ENCODE assay signal across 16 cellular contexts in genomic region chr10:109780997-109781396, GRCh38.
DNase-seq lines count a peak whose midpoint lies in the region; ATAC-seq and TF ChIP-seq lines count a peak whose summit lies in the region.
"Had no signal": no experiment of that assay in that cellular context is flagged by ENCODE, and none has a peak within 500 bp of the region (broad histone marks: within the 10 kb centered on the region; RNA-seq: fewer than 3 reads in every experiment).

No MANE protein-coding gene starts in this region.

- no peak overlapping the region for H3T11ph ChIP-seq in H9 (ENCODE audit: low read length)

- H4K20me1 ChIP-seq in H9 (ENCODE audit: control insufficient read depth, insufficient read depth, insufficient read length), result no peaks in the 10 kb centered on the region
- no peaks in the 10 kb centered on the region for H4K20me1 ChIP-seq in neural progenitor cell (ENCODE audit: low read depth)

- peak; percentile 77 for ATAC-seq in WTC11
- ATAC-seq in natural killer cell, result no peak
- ATAC-seq in HG03108 (IDR thresholded peaks at IDR 0.05; ENCODE audit: unreplicated experiment), result no peak

- TF ChIP-seq POLR2A in esophagus muscularis mucosa (IDR thresholded peaks at IDR 0.05; ENCODE audit: low read depth), result no peak

- H3K27ac ChIP-seq in H9 (ENCODE audit: insufficient read length, low read depth, low read length) (no peak overlapping the region), esophagus muscularis mucosa (replicated peaks in 1 of 4) (no peak overlapping the region), neural progenitor cell (no peak overlapping the region)
- H3K27ac ChIP-seq: C4-2B, HL-60 had no signal

- H4K91ac ChIP-seq in H9 (ENCODE audit: insufficient read length, low read depth, low read length), result no peak overlapping the region

- H3K36me3 ChIP-seq in esophagus muscularis mucosa, result no peaks in the 10 kb centered on the region
- H3K36me3 ChIP-seq in neural progenitor cell, result no peaks in the 10 kb centered on the region
- H3K36me3 ChIP-seq: HAP-1 had no signal

- no peak overlapping the region for H3K18ac ChIP-seq in H9 (ENCODE audit: insufficient read length, low read depth, low read length)

- H2BK15ac ChIP-seq in H9 (ENCODE audit: low read depth, low read length), result no peak overlapping the region

- H2BK5ac ChIP-seq in H9 (ENCODE audit: insufficient read length, low read length), result no peak overlapping the region

- TF ChIP-seq EP300 in esophagus muscularis mucosa (IDR thresholded peaks at IDR 0.05), result no peak

- no peak overlapping the region for H2BK120ac ChIP-seq in H9 (ENCODE audit: low read depth, low read length, poor library complexity, severe bottlenecking)

- H3K9me3 ChIP-seq in H9 (ENCODE audit: control insufficient read depth, low read depth, low read length), result no peaks in the 10 kb centered on the region
- no peaks in the 10 kb centered on the region for H3K9me3 ChIP-seq in esophagus muscularis mucosa
- H3K9me3 ChIP-seq in neural progenitor cell (ENCODE audit: low read depth), result no peaks in the 10 kb centered on the region
- H3K9me3 ChIP-seq: Caco-2, HAP-1 had no signal

- no peaks in the 10 kb centered on the region for H3K36me3 Mint-ChIP-seq in H9 (ENCODE audit: insufficient read depth in 1 of 3, low read depth in 3 of 3)
- no peaks in the 10 kb centered on the region for H3K36me3 Mint-ChIP-seq in WTC11
- no peaks in the 10 kb centered on the region for H3K36me3 Mint-ChIP-seq in neural progenitor cell
- H3K36me3 Mint-ChIP-seq in natural killer cell, result no peaks in the 10 kb centered on the region

- H3F3A ChIP-seq in neural progenitor cell (ENCODE audit: low read depth), result no peaks in the 10 kb centered on the region

- TF ChIP-seq CTCF in H9 (conservative IDR thresholded peaks at IDR 0.05) (peak; percentile 34; the same call in 1 of the 3 replicates), WTC11 (IDR thresholded peaks at IDR 0.05) (no peak), esophagus muscularis mucosa (IDR thresholded peaks at IDR 0.05) (no peak), neural progenitor cell (IDR thresholded peaks at IDR 0.05) (peak; percentile 27), natural killer cell (IDR thresholded peaks at IDR 0.05) (no peak)

- H3K4me1 Mint-ChIP-seq in H9 (peaks cover 31 to 33% of the 10 kb centered on the region in 2 experiments), WTC11 (peaks cover 29% of the 10 kb centered on the region), neural progenitor cell (no peaks in the 10 kb centered on the region), natural killer cell (no peaks in the 10 kb centered on the region)

- H2BK12ac ChIP-seq in H9 (ENCODE audit: insufficient read length, low read depth, low read length), result no peak overlapping the region

- H2BK20ac ChIP-seq in H9 (ENCODE audit: low read depth, low read length, poor library complexity, severe bottlenecking), result no peak overlapping the region

- H3K4me3 ChIP-seq in esophagus muscularis mucosa (no peak overlapping the region), neural progenitor cell (no peak overlapping the region)
- H3K4me3 ChIP-seq: HAP-1 had no signal

- H2AFZ ChIP-seq in H9 (ENCODE audit: low read length) (no peak overlapping the region), neural progenitor cell (replicated peaks) (no peak overlapping the region)

- H3K27me3 Mint-ChIP-seq in H9 (ENCODE audit: low read depth), result 0 out of 2 replicates have a peak, but pooled peaks cover 5% of the 10 kb centered on the region
- H3K27me3 Mint-ChIP-seq in WTC11 (ENCODE audit: low read depth), result peaks cover 23% of the 10 kb centered on the region
- H3K27me3 Mint-ChIP-seq in neural progenitor cell (ENCODE audit: insufficient read depth, low read depth), result no peaks in the 10 kb centered on the region
- H3K27me3 Mint-ChIP-seq in natural killer cell (ENCODE audit: low read depth in 2 of 2), result peaks cover 14 to 35% of the 10 kb centered on the region in 2 donors

- H3K9me3 Mint-ChIP-seq in H9 (no peaks in the 10 kb centered on the region; a peak in 1 of 5 replicates), WTC11 (no peaks in the 10 kb centered on the region), neural progenitor cell (no peaks in the 10 kb centered on the region), natural killer cell (no peaks in the 10 kb centered on the region)
- H3K9me3 Mint-ChIP-seq: CD4-positive, alpha-beta T cell had no signal

- H3K4me2 ChIP-seq in H9 (ENCODE audit: insufficient read depth, insufficient read length, low read length) (no peak overlapping the region), neural progenitor cell (no peak overlapping the region)

- H4K5ac ChIP-seq in H9 (ENCODE audit: insufficient read length, low read depth, low read length), result no peak overlapping the region

- H3K9ac ChIP-seq in H9 (ENCODE audit: extremely low read depth, insufficient read length, low read length), result no peak overlapping the region
- H3K9ac ChIP-seq in neural progenitor cell, result no peak overlapping the region

- H3K4me1 ChIP-seq in H9 (ENCODE audit: insufficient read depth, low read length), result peaks cover 17% of the 10 kb centered on the region; the same call in 1 of the 2 replicates
- H3K4me1 ChIP-seq in esophagus muscularis mucosa, result no peaks in the 10 kb centered on the region
- peaks cover 9% of the 10 kb centered on the region for H3K4me1 ChIP-seq in neural progenitor cell
- H3K4me1 ChIP-seq: Caco-2, HAP-1 had no signal

- CTCF ChIA-PET in WTC11 (lab: Charles Lee), result no interaction called here

- H3K27ac Mint-ChIP-seq in H9, result no peak overlapping the region; a peak in 1 of 7 replicates
- no peak overlapping the region for H3K27ac Mint-ChIP-seq in WTC11
- H3K27ac Mint-ChIP-seq in neural progenitor cell, result no peak overlapping the region
- no peak overlapping the region for H3K27ac Mint-ChIP-seq in natural killer cell
- H3K27ac Mint-ChIP-seq: CD4-positive, alpha-beta T cell had no signal

- H3K79me2 ChIP-seq in H9 (ENCODE audit: insufficient read depth, low read length) (no peaks in the 10 kb centered on the region), neural progenitor cell (ENCODE audit: low read depth) (no peaks in the 10 kb centered on the region)

- intact Hi-C loops in esophagus muscularis mucosa (cut with DNase I) (no loop called here), natural killer cell (cut with micrococcal nuclease) (no loop called here)

- POLR2A ChIA-PET in WTC11 (lab: Charles Lee), result no interaction called here

- H3K14ac ChIP-seq in H9 (ENCODE audit: insufficient read depth, low read length), result no peak overlapping the region

- H3K4ac ChIP-seq in H9 (ENCODE audit: low read depth, low read length), result no peak overlapping the region

- H3K27me3 ChIP-seq in H9 (ENCODE audit: insufficient read depth, low read length), result no peaks in the 10 kb centered on the region
- no peaks in the 10 kb centered on the region for H3K27me3 ChIP-seq in esophagus muscularis mucosa
- no peaks in the 10 kb centered on the region for H3K27me3 ChIP-seq in neural progenitor cell

- no peak overlapping the region for H3K23ac ChIP-seq in H9 (ENCODE audit: insufficient read length, low read depth, low read length)

- DNase-seq in H9 (peak; percentile 32), WTC11 (ENCODE audit: low spot score) (no peak), esophagus muscularis mucosa (ENCODE audit: extremely low spot score) (peak; percentile 81), neural progenitor cell (ENCODE audit: low spot score) (peak; percentile 37), natural killer cell (no peak)
- no peak for DNase-seq in stimulated activated CD4-positive, alpha-beta T cell treated with anti-CD3 and anti-CD28 coated beads, Interleukin-15, amount 100 ng/mL, for 24 hours
- DNase-seq: ACHN; AML-193; Caco-2; CD4-positive, alpha-beta T cell; GDM1; GOT3 had no signal

- H3K79me1 ChIP-seq in H9 (ENCODE audit: insufficient read depth, low read depth, low read length, poor library complexity, severe bottlenecking), result no peaks in the 10 kb centered on the region

- H3K23me2 ChIP-seq in H9 (ENCODE audit: insufficient read length, low read depth, low read length, poor library complexity, severe bottlenecking), result no peaks in the 10 kb centered on the region

- no peak overlapping the region for H2AK5ac ChIP-seq in H9 (ENCODE audit: insufficient read length, low read length)

- H4K8ac ChIP-seq in H9 (replicated peaks; ENCODE audit: insufficient read length, low read depth, low read length), result no peak overlapping the region

- H3K56ac ChIP-seq in H9 (ENCODE audit: insufficient read length, low read depth, low read length), result no peak overlapping the region

- H3K4me3 Mint-ChIP-seq in H9 (no peak overlapping the region), WTC11 (no peak overlapping the region), neural progenitor cell (no peak overlapping the region), natural killer cell (no peak overlapping the region)
- H3K4me3 Mint-ChIP-seq: CD4-positive, alpha-beta T cell had no signal

TF ChIP-seq in WTC11, 78 proteins besides CTCF, POLR2A, EP300 and RAD21 (continues in another document):
- TF ChIP-seq TEAD4 (CRISPR knock-in tag; IDR thresholded peaks at IDR 0.05) (no peak), JUN (CRISPR knock-in tag; IDR thresholded peaks at IDR 0.05) (no peak), OVOL2 (CRISPR knock-in tag; IDR thresholded peaks at IDR 0.05; ENCODE audit: borderline replicate concordance) (no peak), ATF3 (CRISPR knock-in tag; conservative IDR thresholded peaks at IDR 0.05) (no peak), ZNF138 (CRISPR knock-in tag; conservative IDR thresholded peaks at IDR 0.05) (no peak)
- TF ChIP-seq, protein P1, sequence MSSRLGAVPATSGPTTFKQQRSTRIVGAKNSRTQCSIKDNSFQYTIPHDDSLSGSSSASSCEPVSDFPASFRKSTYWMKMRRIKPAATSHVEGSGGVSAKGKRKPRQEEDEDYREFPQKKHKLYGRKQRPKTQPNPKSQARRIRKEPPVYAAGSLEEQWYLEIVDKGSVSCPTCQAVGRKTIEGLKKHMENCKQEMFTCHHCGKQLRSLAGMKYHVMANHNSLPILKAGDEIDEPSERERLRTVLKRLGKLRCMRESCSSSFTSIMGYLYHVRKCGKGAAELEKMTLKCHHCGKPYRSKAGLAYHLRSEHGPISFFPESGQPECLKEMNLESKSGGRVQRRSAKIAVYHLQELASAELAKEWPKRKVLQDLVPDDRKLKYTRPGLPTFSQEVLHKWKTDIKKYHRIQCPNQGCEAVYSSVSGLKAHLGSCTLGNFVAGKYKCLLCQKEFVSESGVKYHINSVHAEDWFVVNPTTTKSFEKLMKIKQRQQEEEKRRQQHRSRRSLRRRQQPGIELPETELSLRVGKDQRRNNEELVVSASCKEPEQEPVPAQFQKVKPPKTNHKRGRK (CRISPR knock-in tag; IDR thresholded peaks at IDR 0.05; ENCODE audit: borderline replicate concordance), result no peak

Comparison
In these comparisons a context has a peak if more than half of its experiments do, and no peak if none do; other contexts are left out.
1. DNase-seq: peak in H9 (single experiment), esophagus muscularis mucosa (single experiment) and neural progenitor cell (single experiment); none in WTC11 (single experiment), stimulated activated CD4-positive, alpha-beta T cell treated with anti-CD3 and anti-CD28 coated beads, Interleukin-15, amount 100 ng/mL, for 24 hours (single experiment) and natural killer cell (single experiment).
2. CTCF ChIP-seq: peak in H9 (single experiment) and neural progenitor cell (single experiment); none in WTC11 (single experiment), esophagus muscularis mucosa (0 of 3) and natural killer cell (single experiment).